In genomic region chrX:17028381-17028780, GRCh38 we compare ENCODE assay signal across 25 cellular contexts.
"Had no signal": no experiment of that assay in that cellular context is flagged by ENCODE, and none has a peak within 500 bp of the region (broad histone marks: within the 10 kb centered on the region; RNA-seq: fewer than 3 reads in every experiment).

No MANE protein-coding gene starts in this region.

- H3K9ac ChIP-seq: KMS-11 had no signal

- ATAC-seq: activated naive CD4-positive, alpha-beta T cell treated with anti-CD3 and anti-CD28 coated beads, Interleukin-2, amount 50 U/mL, for 72 hours; activated naive CD8-positive, alpha-beta T cell treated with anti-CD3 and anti-CD28 coated beads, Interleukin-2, amount 50 U/mL, for 24 hours; activated T-cell treated with anti-CD3 and anti-CD28 coated beads, Interleukin-2, amount 50 U/mL, for 4 hours; body of pancreas had no signal

- H3K36me3 ChIP-seq: ascending aorta, MG63 had no signal

- H2AFZ ChIP-seq: PC-9 had no signal

- H3K27me3 ChIP-seq: ascending aorta, body of pancreas, MG63 had no signal

- H3K4me2 ChIP-seq: KMS-11, PC-9 had no signal

- FAIRE-seq: TTC549 had no signal

- DNase-seq: activated B cell treated with CpG ODN at 0.5 μM for 24 hours; activated CD4-positive, alpha-beta memory T cell treated with anti-CD3 and anti-CD28 coated beads for 36 hours; activated CD4-positive, alpha-beta T cell treated with anti-CD3 and anti-CD28 coated beads for 1 hour; activated CD4-positive, alpha-beta T cell treated with anti-CD3 and anti-CD28 coated beads, Interleukin-2, amount 10 ng/mL, durations not matched to agents 7 days and 5 days; activated CD8-positive, alpha-beta memory T cell treated with anti-CD3 and anti-CD28 coated beads for 24 hours; activated effector memory CD4-positive, alpha-beta T cell treated with anti-CD3 and anti-CD28 coated beads, Interleukin-2, amount 50 U/mL, for 16 hours; activated naive CD4-positive, alpha-beta T cell treated with Interleukin-2 at 50 U/mL for 16 hours; activated naive CD8-positive, alpha-beta T cell treated with anti-CD3 and anti-CD28 coated beads, Interleukin-2, amount 50 U/mL, for 24 hours; activated T-cell treated with anti-CD3 and anti-CD28 coated beads, Interleukin-2, amount 50 U/mL, for 4 hours; amniotic stem cell; body of pancreas; MG63; MV-4-11; NCI-H1092 treated with DMSO at 0.1 percent for 48 hours; NCI-H1436; NCI-H187; NCI-H2081; PC-9; SHP77 treated with DMSO at 0.1 percent for 48 hours; T-helper 2 cell; T1000 had no signal

- H3K4me3 ChIP-seq: ascending aorta, body of pancreas, MG63, PC-9 had no signal

- H3K27ac ChIP-seq: ascending aorta, body of pancreas, KMS-11, PC-9 had no signal

- H3K9me3 ChIP-seq: ascending aorta, body of pancreas, MG63 had no signal
